Comparison of ENCODE assay signal across 7 cellular contexts in the genomic region with DNA sequence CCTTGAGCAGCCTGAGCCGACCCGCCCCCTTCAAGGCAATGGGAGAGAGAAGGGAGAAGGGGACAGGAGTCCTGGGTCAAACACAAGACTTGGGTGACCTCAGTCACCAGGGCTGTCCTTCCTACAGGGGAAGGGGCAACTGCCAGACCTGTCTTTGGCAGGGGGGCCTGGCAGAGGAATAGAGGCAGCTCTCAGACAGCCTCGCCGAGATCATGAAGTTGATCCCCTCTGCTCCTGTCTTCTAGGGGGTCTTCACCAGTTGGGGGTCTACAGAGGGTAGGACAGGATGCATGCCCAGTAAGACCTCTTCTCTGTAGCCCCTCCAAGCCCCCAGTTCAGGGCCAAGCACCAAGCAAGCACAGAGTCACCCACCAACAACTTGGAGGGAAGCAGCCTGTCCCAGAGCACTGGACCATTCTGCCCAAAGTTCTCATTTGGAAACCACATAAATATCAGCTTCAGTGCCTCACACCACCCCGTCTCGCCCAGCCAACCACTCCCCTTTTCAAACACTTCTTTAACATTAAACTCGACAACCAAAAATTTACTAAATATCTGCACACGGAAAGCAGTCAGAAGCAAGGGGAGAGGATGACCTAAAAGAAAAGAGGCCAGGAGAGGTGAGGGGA. TPM values are rescaled to one million over a fixed set of nuclear protein-coding genes. Genes with fewer than 3 reads are reported as not detected.
DNase-seq lines count a peak whose midpoint lies in the region; ATAC-seq and TF ChIP-seq lines count a peak whose summit lies in the region.
"Had no signal": no experiment of that assay in that cellular context is flagged by ENCODE, and none has a peak within 500 bp of the region (broad histone marks: within the 10 kb centered on the region; RNA-seq: fewer than 3 reads in every experiment).

No MANE protein-coding gene starts in this region.

- TF ChIP-seq EP300 in gastroesophageal sphincter (IDR thresholded peaks at IDR 0.05) (no peak), stomach (IDR thresholded peaks at IDR 0.05) (no peak)

- H3K9me3 ChIP-seq in Peyer's patch: no peaks in the 10 kb centered on the region
- no peaks in the 10 kb centered on the region for H3K9me3 ChIP-seq in gastroesophageal sphincter
- H3K9me3 ChIP-seq in stomach: no peaks in the 10 kb centered on the region

- ATAC-seq in gastroesophageal sphincter: no peak

- H3K4me3 ChIP-seq in Peyer's patch (peak overlapping the region; percentile 20 to 64 (median 41)), gastroesophageal sphincter (peak overlapping the region in 1 of 2 donors; percentile 49), stomach (peak overlapping the region; percentile 39 to 61 (median 42))

- TF ChIP-seq POLR2A in Peyer's patch (IDR thresholded peaks at IDR 0.05): no peak
- TF ChIP-seq POLR2A in gastroesophageal sphincter (IDR thresholded peaks at IDR 0.05): no peak
- no peak for TF ChIP-seq POLR2A in stomach (IDR thresholded peaks at IDR 0.05)

- H3K36me3 ChIP-seq in Peyer's patch: peaks cover 0 to 20% (median 0%) of the 10 kb centered on the region in 3 donors
- peaks cover 0 to 23% of the 10 kb centered on the region in 2 donors for H3K36me3 ChIP-seq in gastroesophageal sphincter
- H3K36me3 ChIP-seq in stomach: peaks cover 16 to 28% (median 19%) of the 10 kb centered on the region in 4 donors

- peaks cover 5 to 49% (median 11%) of the 10 kb centered on the region in 4 donors for H3K4me1 ChIP-seq in Peyer's patch
- H3K4me1 ChIP-seq in gastroesophageal sphincter: peaks cover 0 to 53% (median 19%) of the 10 kb centered on the region in 3 donors
- H3K4me1 ChIP-seq in stomach: peaks cover 39 to 68% (median 61%) of the 10 kb centered on the region in 4 donors

- intact Hi-C loops in stomach (cut with DNase I; ENCODE audit: low total_unique reads): no loop called here

- 50 to 51% methylated on average over 2 to 4 of the region's 8 CpGs for WGBS in gastroesophageal sphincter (ENCODE audit: low coverage in 1 of 2), 2 donors
- WGBS in stomach, 5 donors: 44 to 58% (median 49%) methylated on average over 7 to 8 of the region's 8 CpGs

- no peak overlapping the region for H3K27ac ChIP-seq in Peyer's patch
- peak overlapping the region in 3 of 4 donors; percentile 20 to 50 (median 31) for H3K27ac ChIP-seq in gastroesophageal sphincter
- peak overlapping the region in 4 of 5 donors; percentile 83 to 89 (median 86) for H3K27ac ChIP-seq in stomach

- TF ChIP-seq CTCF in Peyer's patch (IDR thresholded peaks at IDR 0.05) (no peak), gastroesophageal sphincter (IDR thresholded peaks at IDR 0.05) (no peak), stomach (IDR thresholded peaks at IDR 0.05) (no peak)

- H3K27me3 ChIP-seq in Peyer's patch (no peaks in the 10 kb centered on the region), gastroesophageal sphincter (no peaks in the 10 kb centered on the region), stomach (no peaks in the 10 kb centered on the region)

- DNase-seq in Peyer's patch (peak in 2 of 3 donors; percentile 29 to 47), stomach (no peak), NCI-H1105 (lab: John Stamatoyannopoulos, UW) (no peak), NCI-H2029 treated with DMSO at 0.1 percent for 48 hours (lab: John Stamatoyannopoulos, UW) (no peak)
- DNase-seq: cortex of kidney, SHP77 treated with DMSO at 0.1 percent for 48 hours had no signal

RNA-seq across cellular contexts. Expression of a gene that starts 7.8 kb away (rescaled TPM):
- total RNA-seq in Peyer's patch (100 to 1,000 TPM in 3 of 4 donors, 10 to 100 TPM in 1; 81.7 to 209 (median 189) TPM), gastroesophageal sphincter (10 to 100 TPM; 16.6 to 36.6 (median 26.6) TPM), stomach (10 to 100 TPM; 11.2 to 51.0 (median 23.9) TPM)
- 10 to 100 TPM; 21.5 to 55.9 (median 44.6) TPM for polyA plus RNA-seq in stomach

RNA-seq across cellular contexts. Expression of a gene that starts 16.0 kb away (rescaled TPM):
- total RNA-seq in Peyer's patch (100 to 1,000 TPM in 1 of 4 donors, 10 to 100 TPM in 3; 68.0 to 113 (median 84.8) TPM), gastroesophageal sphincter (100 to 1,000 TPM in 2 of 4 donors, 10 to 100 TPM in 2; 80.0 to 141 (median 100.0) TPM), stomach (100 to 1,000 TPM in 2 of 5 donors, 10 to 100 TPM in 3; 60.0 to 162 (median 84.4) TPM)
- polyA plus RNA-seq in stomach: 10 to 100 TPM; 31.8 to 56.1 (median 48.9) TPM

RNA-seq across cellular contexts. Expression of a gene that starts 31.2 kb away (rescaled TPM):
- 100 to 1,000 TPM in 3 of 4 donors, 10 to 100 TPM in 1; 87.5 to 154 (median 122) TPM for total RNA-seq in Peyer's patch
- 100 to 1,000 TPM in 1 of 4 donors, 10 to 100 TPM in 3; 45.0 to 122 (median 84.9) TPM for total RNA-seq in gastroesophageal sphincter
- total RNA-seq in stomach: 100 to 1,000 TPM in 1 of 5 donors, 10 to 100 TPM in 4; 40.6 to 108 (median 58.9) TPM
- 10 to 100 TPM; 56.4 to 79.3 (median 74.5) TPM for polyA plus RNA-seq in stomach

RNA-seq across cellular contexts. Expression of a gene that starts 31.3 kb away (rescaled TPM):
- total RNA-seq in Peyer's patch (10 to 100 TPM; 37.7 to 65.5 (median 46.2) TPM), gastroesophageal sphincter (10 to 100 TPM; 19.1 to 32.4 (median 25.8) TPM), stomach (100 to 1,000 TPM in 1 of 5 donors, 10 to 100 TPM in 4; 14.0 to 146 (median 37.7) TPM)
- polyA plus RNA-seq in stomach: 10 to 100 TPM; 18.6 to 35.9 (median 29.6) TPM

RNA-seq across cellular contexts. Expression of a gene that starts 57.9 kb away (rescaled TPM):
- total RNA-seq in Peyer's patch (10 to 100 TPM in 1 of 4 donors, 1 to 10 TPM in 3; 1.7 to 10.7 (median 2.5) TPM), gastroesophageal sphincter (10 to 100 TPM; 24.4 to 56.6 (median 35.7) TPM), stomach (10 to 100 TPM in 2 of 5 donors, 1 to 10 TPM in 2, not detected in 1; 1.7 to 14.5 (median 6.9) TPM)
- polyA plus RNA-seq in stomach: 1 to 10 TPM; 2.3 to 6.5 (median 4.1) TPM

Comparison
In these comparisons a context has a peak if more than half of its experiments do, and no peak if none do; other contexts are left out.
1. DNase-seq: peak in Peyer's patch (2 of 3); none in stomach (single experiment), NCI-H1105 (single experiment) and NCI-H2029 treated with DMSO at 0.1 percent for 48 hours (single experiment).
2. H3K27ac ChIP-seq: peak in gastroesophageal sphincter (3 of 4) and stomach (4 of 5); none in Peyer's patch (0 of 4).